In the genomic region with DNA sequence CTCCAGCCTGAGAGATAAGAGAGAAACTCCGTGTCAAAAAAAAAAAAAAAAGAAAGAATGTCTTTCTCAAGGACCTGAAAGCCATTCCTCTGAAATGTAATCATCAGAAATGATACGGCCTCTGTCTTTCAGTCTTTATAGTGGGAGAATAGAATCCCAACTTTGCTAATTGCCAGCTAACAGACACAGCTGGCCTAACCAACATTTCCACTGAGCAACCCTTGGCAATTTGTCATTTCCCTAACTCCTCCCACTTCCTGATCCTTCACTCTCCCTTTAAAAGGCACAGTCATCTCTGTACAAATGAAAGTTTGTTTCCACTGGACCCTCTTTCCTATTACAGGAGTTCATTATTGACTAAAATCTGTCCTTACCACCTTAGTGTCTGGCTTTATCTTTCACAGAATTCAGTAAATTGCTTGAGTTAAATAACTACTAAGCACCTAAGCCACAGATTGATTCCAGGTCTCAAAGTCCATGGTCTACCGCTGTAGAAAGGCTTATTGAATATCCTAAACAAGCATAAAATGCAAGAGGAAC, we compare ENCODE assay signal across 10 cellular contexts. TPM values are rescaled to one million over a fixed set of nuclear protein-coding genes. Genes with fewer than 3 reads are reported as not detected.
DNase-seq lines count a peak whose midpoint lies in the region; FAIRE-seq and TF ChIP-seq lines count a peak whose summit lies in the region.
"Had no signal": no experiment of that assay in that cellular context is flagged by ENCODE, and none has a peak within 500 bp of the region (broad histone marks: within the 10 kb centered on the region; RNA-seq: fewer than 3 reads in every experiment).

No MANE protein-coding gene starts in this region.

- no peaks in the 10 kb centered on the region for H3K27me3 Mint-ChIP-seq in astrocyte (ENCODE audit: low read depth, unreplicated experiment)

- H3K4me1 ChIP-seq in astrocyte (ENCODE audit: insufficient read depth, low read length) (peaks cover 10% of the 10 kb centered on the region), mucosa of rectum (ENCODE audit: control insufficient read depth in 2 of 2, insufficient read depth in 2 of 2, low read length in 2 of 2) (peaks cover 3 to 26% of the 10 kb centered on the region in 2 donors)

- H3K79me2 ChIP-seq in astrocyte (ENCODE audit: insufficient read depth, low read length), result peaks cover 7% of the 10 kb centered on the region

- H3K27ac ChIP-seq in astrocyte (ENCODE audit: low read depth, low read length) (no peak overlapping the region), mucosa of rectum (ENCODE audit: low read depth in 2 of 2, low read length in 2 of 2) (peak overlapping the region; percentile 2 to 65)
- H3K27ac ChIP-seq: A549 had no signal

- no peaks in the 10 kb centered on the region for H4K20me1 ChIP-seq in astrocyte (ENCODE audit: insufficient read depth, low read length)

- peaks cover 10% of the 10 kb centered on the region for H3K9me3 Mint-ChIP-seq in astrocyte (ENCODE audit: unreplicated experiment)

- H2AFZ ChIP-seq in astrocyte (ENCODE audit: low read depth, low read length), result peak overlapping the region; percentile 64

- no peak overlapping the region for H3K9ac ChIP-seq in astrocyte (ENCODE audit: low read length)
- H3K9ac ChIP-seq in mucosa of rectum (ENCODE audit: low read depth in 1 of 2, low read length in 2 of 2), result no peak overlapping the region

- H3K9me3 ChIP-seq in astrocyte (ENCODE audit: insufficient read depth, low read depth, low read length), result peaks cover 13% of the 10 kb centered on the region
- no peaks in the 10 kb centered on the region for H3K9me3 ChIP-seq in mucosa of rectum (ENCODE audit: control insufficient read depth in 2 of 2, low read length in 2 of 2)

- peaks cover 3% of the 10 kb centered on the region for H3K36me3 Mint-ChIP-seq in astrocyte (ENCODE audit: low read depth, unreplicated experiment)

- no peak overlapping the region for H3K27ac Mint-ChIP-seq in astrocyte (ENCODE audit: unreplicated experiment)

- FAIRE-seq in astrocyte (lab: Jason Lieb, UNC) (peak; percentile 32), D721Med (lab: Jason Lieb, UNC) (no peak)
- FAIRE-seq: A549 had no signal

- TF ChIP-seq CTCF in astrocyte (IDR thresholded peaks at IDR 0.05; ENCODE audit: insufficient read depth, low read depth, low read length), result no peak
- no peak for TF ChIP-seq CTCF in D721Med (IDR thresholded peaks at IDR 0.05; ENCODE audit: insufficient read depth, missing control alignments)

- no peaks in the 10 kb centered on the region for H3K4me1 Mint-ChIP-seq in astrocyte (ENCODE audit: low read depth, unreplicated experiment)

- DNase-seq in NCI-H2107 treated with DMSO at 0.1 percent for 48 hours (lab: John Stamatoyannopoulos, UW; ENCODE audit: unreplicated experiment) (peak; percentile 30), NCI-H2107 (lab: John Stamatoyannopoulos, UW) (no peak), MV-4-11 (lab: John Stamatoyannopoulos, UW) (peak; percentile 69), astrocyte (ENCODE audit: low read depth) (peak; percentile 51), NCI-H2081 treated with DMSO at 0.1 percent for 48 hours (lab: John Stamatoyannopoulos, UW) (no peak), SHP77 treated with DMSO at 0.1 percent for 48 hours (lab: John Stamatoyannopoulos, UW) (no peak), D721Med (ENCODE audit: insufficient read length, low spot score) (no peak)
- DNase-seq: right cardiac atrium had no signal

- H3K36me3 ChIP-seq in astrocyte (ENCODE audit: insufficient read depth, low read length), result no peaks in the 10 kb centered on the region
- H3K36me3 ChIP-seq in mucosa of rectum (ENCODE audit: control insufficient read depth in 2 of 2, insufficient read depth in 2 of 2, low read length in 2 of 2), result no peaks in the 10 kb centered on the region

- H3K4me3 ChIP-seq in astrocyte (ENCODE audit: insufficient read depth, low read depth, low read length), result no peak overlapping the region
- H3K4me3 ChIP-seq in mucosa of rectum (ENCODE audit: low read length in 2 of 2), result peak overlapping the region in 1 of 2 donors; percentile 55
- H3K4me3 ChIP-seq: A549 had no signal

- H3K27me3 ChIP-seq in astrocyte (ENCODE audit: insufficient read depth, low read length) (no peaks in the 10 kb centered on the region), mucosa of rectum (ENCODE audit: control insufficient read depth in 2 of 2, insufficient read depth in 2 of 2, low read length in 2 of 2) (no peaks in the 10 kb centered on the region)

- H3K4me3 Mint-ChIP-seq in astrocyte (ENCODE audit: unreplicated experiment), result no peak overlapping the region

- peak overlapping the region; percentile 45 for H3K4me2 ChIP-seq in astrocyte (ENCODE audit: low read length)
- H3K4me2 ChIP-seq: A549 had no signal

RNA-seq across cellular contexts. Expression of a gene that starts 4.3 kb away (rescaled TPM):
- total RNA-seq in astrocyte, result 20.3 and 21.3 TPM in 2 replicates

RNA-seq across cellular contexts. Expression of a gene that starts 5.2 kb away (rescaled TPM):
- total RNA-seq in astrocyte, result 14.8 and 16.0 TPM in 2 replicates

Comparison
In these comparisons a context has a peak if more than half of its experiments do, and no peak if none do; other contexts are left out.
1. DNase-seq: peak in NCI-H2107 treated with DMSO at 0.1 percent for 48 hours (single experiment), MV-4-11 (single experiment) and astrocyte (single experiment); none in NCI-H2107 (single experiment), NCI-H2081 treated with DMSO at 0.1 percent for 48 hours (single experiment), SHP77 treated with DMSO at 0.1 percent for 48 hours (single experiment) and D721Med (single experiment).